In genomic region chr15:84759018-84759417, GRCh38 we compare ENCODE assay signal across 14 cellular contexts.
"Had no signal": no experiment of that assay in that cellular context is flagged by ENCODE, and none has a peak within 500 bp of the region (broad histone marks: within the 10 kb centered on the region; RNA-seq: fewer than 3 reads in every experiment).

No MANE protein-coding gene starts in this region.

- H3K4me3 Mint-ChIP-seq: activated CD4-positive, alpha-beta memory T cell treated with anti-CD3 and anti-CD28 coated beads for 36 hours; activated CD4-positive, alpha-beta T cell treated with anti-CD3 and anti-CD28 coated beads for 36 hours; activated naive CD4-positive, alpha-beta T cell treated with anti-CD3 and anti-CD28 coated beads for 36 hours; natural killer cell; stimulated activated memory B cell treated with anti-CD40 and anti-IgM and Interleukin-4, amounts not matched to agents 10 μg/mL and 1 μg/mL and 100 μg/mL, for 72 hours; T-helper 1 cell treated with Interleukin-12 subunit alpha and Interleukin-12 subunit beta and Interleukin-4 antibody, amounts not matched to agents 30 μg/mL and 1 μg/mL, for 36 hours had no signal

- H3K36me3 ChIP-seq: cardiac muscle cell, gastroesophageal sphincter had no signal

- H3K36me3 Mint-ChIP-seq: natural killer cell had no signal

- H3K27me3 ChIP-seq: cardiac muscle cell, gastroesophageal sphincter, heart right ventricle, testis had no signal

- H3K9me3 Mint-ChIP-seq: activated CD4-positive, alpha-beta memory T cell treated with anti-CD3 and anti-CD28 coated beads for 36 hours; activated naive CD4-positive, alpha-beta T cell treated with anti-CD3 and anti-CD28 coated beads for 36 hours; natural killer cell; stimulated activated memory B cell treated with anti-CD40 and anti-IgM and Interleukin-4, amounts not matched to agents 10 μg/mL and 1 μg/mL and 100 μg/mL, for 72 hours; T-helper 1 cell treated with Interleukin-12 subunit alpha and Interleukin-12 subunit beta and Interleukin-4 antibody, amounts not matched to agents 30 μg/mL and 1 μg/mL, for 36 hours had no signal

- H3K27ac ChIP-seq: cardiac muscle cell, gastroesophageal sphincter, heart right ventricle, testis, WERI-Rb-1 had no signal

- DNase-seq: activated CD4-positive, alpha-beta memory T cell treated with anti-CD3 and anti-CD28 coated beads for 36 hours; activated CD4-positive, alpha-beta T cell treated with anti-CD3 and anti-CD28 coated beads for 36 hours; activated naive CD4-positive, alpha-beta T cell treated with anti-CD3 and anti-CD28 coated beads for 36 hours; heart right ventricle; natural killer cell; nucleus accumbens; stimulated activated CD4-positive, alpha-beta T cell treated with anti-CD3 and anti-CD28 coated beads, Interleukin-2, amount 100 ng/mL, for 48 hours; testis; WERI-Rb-1 had no signal

- H3K27ac Mint-ChIP-seq: activated CD4-positive, alpha-beta memory T cell treated with anti-CD3 and anti-CD28 coated beads for 36 hours; activated naive CD4-positive, alpha-beta T cell treated with anti-CD3 and anti-CD28 coated beads for 36 hours; natural killer cell; stimulated activated memory B cell treated with anti-CD40 and anti-IgM and Interleukin-4, amounts not matched to agents 10 μg/mL and 1 μg/mL and 100 μg/mL, for 72 hours; T-helper 1 cell treated with Interleukin-12 subunit alpha and Interleukin-12 subunit beta and Interleukin-4 antibody, amounts not matched to agents 30 μg/mL and 1 μg/mL, for 36 hours had no signal

- H3K9me3 ChIP-seq: gastroesophageal sphincter, heart right ventricle, testis had no signal

- H3K27me3 Mint-ChIP-seq: activated CD4-positive, alpha-beta memory T cell treated with anti-CD3 and anti-CD28 coated beads for 36 hours; activated CD4-positive, alpha-beta T cell treated with anti-CD3 and anti-CD28 coated beads for 36 hours; stimulated activated memory B cell treated with anti-CD40 and anti-IgM and Interleukin-4, amounts not matched to agents 10 μg/mL and 1 μg/mL and 100 μg/mL, for 72 hours had no signal

- H3K4me3 ChIP-seq: cardiac muscle cell, gastroesophageal sphincter, heart right ventricle, testis had no signal

- ATAC-seq: activated CD4-positive, alpha-beta T cell treated with anti-CD3 and anti-CD28 coated beads for 36 hours; gastroesophageal sphincter; heart right ventricle; left lobe of liver; natural killer cell; stimulated activated memory B cell treated with anti-CD40 and anti-IgM and Interleukin-4, amounts not matched to agents 10 μg/mL and 1 μg/mL and 100 μg/mL, for 72 hours had no signal
